In genomic region chr6:11636121-11636520, GRCh38 we compare ENCODE assay signal across 2 cellular contexts.
TF ChIP-seq lines count a peak whose summit lies in the region.

No MANE protein-coding gene starts in this region.

TF ChIP-seq in GM23338, 12 proteins besides CTCF, POLR2A, EP300 and RAD21:
- no peak for TF ChIP-seq EZH2 (IDR thresholded peaks at IDR 0.05; ENCODE audit: low read depth, unreplicated experiment)
- TF ChIP-seq CREB1 (CRISPR knock-in tag; IDR thresholded peaks at IDR 0.05; ENCODE audit: low read depth), result no peak

TF ChIP-seq in H1, 55 proteins besides CTCF, POLR2A, EP300 and RAD21:
- TF ChIP-seq HDAC6 (IDR thresholded peaks at IDR 0.05; ENCODE audit: low read depth, low read length) (no peak), BRCA1 (IDR thresholded peaks at IDR 0.05; ENCODE audit: low read depth, low read length) (no peak), TAF7 (optimal IDR thresholded peaks at IDR 0.05; ENCODE audit: borderline replicate concordance, low read depth, low read length) (no peak), USF2 (IDR thresholded peaks at IDR 0.05; ENCODE audit: low read length) (no peak), RBBP5 (IDR thresholded peaks at IDR 0.05; ENCODE audit: borderline replicate concordance, low read depth, low read length) (no peak), YY1 (IDR thresholded peaks at IDR 0.05; ENCODE audit: low read depth, low read length) (no peak), SIRT6 (IDR thresholded peaks at IDR 0.05; ENCODE audit: low read length) (no peak), RNF2 (IDR thresholded peaks at IDR 0.05; ENCODE audit: borderline replicate concordance, low read depth, low read length, missing control alignments, poor library complexity, severe bottlenecking) (no peak), EZH2 (IDR thresholded peaks at IDR 0.05; ENCODE audit: low read depth, low read length, severe bottlenecking) (no peak), CBX8 (IDR thresholded peaks at IDR 0.05; ENCODE audit: borderline replicate concordance, low read depth, low read length) (no peak), CREB1 (IDR thresholded peaks at IDR 0.05) (no peak), CTBP2 (IDR thresholded peaks at IDR 0.05; ENCODE audit: borderline replicate concordance, insufficient read depth, insufficient read length, low read length) (no peak)
- TF ChIP-seq, protein P1, sequence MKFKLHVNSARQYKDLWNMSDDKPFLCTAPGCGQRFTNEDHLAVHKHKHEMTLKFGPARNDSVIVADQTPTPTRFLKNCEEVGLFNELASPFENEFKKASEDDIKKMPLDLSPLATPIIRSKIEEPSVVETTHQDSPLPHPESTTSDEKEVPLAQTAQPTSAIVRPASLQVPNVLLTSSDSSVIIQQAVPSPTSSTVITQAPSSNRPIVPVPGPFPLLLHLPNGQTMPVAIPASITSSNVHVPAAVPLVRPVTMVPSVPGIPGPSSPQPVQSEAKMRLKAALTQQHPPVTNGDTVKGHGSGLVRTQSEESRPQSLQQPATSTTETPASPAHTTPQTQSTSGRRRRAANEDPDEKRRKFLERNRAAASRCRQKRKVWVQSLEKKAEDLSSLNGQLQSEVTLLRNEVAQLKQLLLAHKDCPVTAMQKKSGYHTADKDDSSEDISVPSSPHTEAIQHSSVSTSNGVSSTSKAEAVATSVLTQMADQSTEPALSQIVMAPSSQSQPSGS (IDR thresholded peaks at IDR 0.05; ENCODE audit: low read length), result no peak
TF ChIP-seq in H1: peak in this region for 0.
